ENCODE assay signal across 8 cellular contexts in the genomic region with DNA sequence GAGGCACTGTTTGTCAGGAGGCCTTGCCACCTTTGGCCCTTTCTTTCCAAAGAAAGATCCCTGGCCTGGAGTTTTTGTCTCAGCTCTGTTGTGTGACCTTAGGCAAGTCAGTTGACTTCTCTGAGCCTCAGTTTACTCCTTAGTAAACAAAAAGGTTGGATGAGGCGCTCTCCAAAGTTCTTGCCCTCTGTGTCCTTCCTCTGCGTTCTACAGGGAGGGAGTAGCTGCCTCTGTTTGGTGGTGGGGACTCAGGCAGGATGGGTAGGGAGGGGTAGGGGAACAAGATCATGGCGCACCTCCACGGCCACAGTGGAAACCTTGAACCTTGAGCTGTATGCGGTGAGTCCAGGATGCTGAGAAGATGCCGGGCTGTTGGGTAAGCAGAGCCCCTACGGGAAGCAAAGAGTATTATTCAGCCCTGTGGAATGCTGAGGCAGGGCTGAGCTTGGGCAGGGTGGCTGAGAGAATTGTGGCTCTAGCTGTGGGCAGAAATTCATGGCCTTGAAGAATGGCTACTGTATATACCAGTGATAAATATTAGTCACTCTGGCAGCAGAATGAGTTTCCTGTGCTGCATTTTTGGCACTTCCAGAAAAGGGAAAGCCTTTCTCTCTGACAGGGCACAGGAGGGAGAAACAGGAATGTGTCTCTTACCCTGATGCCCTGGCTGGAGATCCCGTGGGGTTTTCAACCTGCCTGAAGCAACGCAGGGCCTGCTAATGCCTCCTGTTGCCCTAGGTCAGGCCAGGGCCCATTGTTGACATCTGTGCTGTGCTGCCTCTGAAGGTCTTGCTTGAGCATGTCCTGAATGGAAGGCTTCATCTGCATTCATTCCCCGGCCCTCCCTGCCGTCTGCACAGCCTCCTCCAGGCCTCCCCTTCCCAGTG. TPM values are rescaled to one million over a fixed set of nuclear protein-coding genes. Genes with fewer than 3 reads are reported as not detected.
A peak's percentile ranks its signal among the peaks of the same experiment; 100 is the strongest.
DNase-seq lines count a peak whose midpoint lies in the region; TF ChIP-seq lines count a peak whose summit lies in the region.

No MANE protein-coding gene starts in this region.

- POLR2A ChIA-PET in CD4-positive, alpha-beta memory T cell (lab: Charles Lee; ENCODE audit: partially characterized antibody), result interaction anchor here (0.8 to 16.2 kb wide), 8 partner anchors 11 to 92 kb away, joined by 3 to 382 read pairs (median 52); a partner anchor contains a TSS

- H3K27ac ChIP-seq in CD4-positive, alpha-beta memory T cell (ENCODE audit: low read depth, low read length), result peak overlapping the region; percentile 75
- H3K27ac ChIP-seq in Peyer's patch, result peak overlapping the region; percentile 59 to 84 (median 78)
- H3K27ac ChIP-seq in esophagus squamous epithelium, result peak overlapping the region; percentile 90 to 96 (median 94)

- no peak overlapping the region for H3K4me3 ChIP-seq in CD4-positive, alpha-beta memory T cell (ENCODE audit: low read length in 2 of 2)
- H3K4me3 ChIP-seq in Peyer's patch (no peak overlapping the region), esophagus squamous epithelium (no peak overlapping the region)

- no peaks in the 10 kb centered on the region for H3K27me3 Mint-ChIP-seq in CD4-positive, alpha-beta memory T cell
- H3K27me3 Mint-ChIP-seq in osteocyte (ENCODE audit: unreplicated experiment), result no peaks in the 10 kb centered on the region

- CTCF ChIA-PET in CD4-positive, alpha-beta memory T cell (lab: Charles Lee; ENCODE audit: partially characterized antibody), result interaction anchor here (0.9 to 5.5 kb wide), 3 partner anchors 12 to 38 kb away, joined by 3 to 37 read pairs (median 4); no protein-coding TSS in a partner anchor

- H3K36me3 Mint-ChIP-seq in CD4-positive, alpha-beta memory T cell, result peaks cover 14 to 26% of the 10 kb centered on the region in 2 donors
- no peaks in the 10 kb centered on the region for H3K36me3 Mint-ChIP-seq in osteocyte (ENCODE audit: unreplicated experiment)

- DNase-seq in CD4-positive, alpha-beta memory T cell, result no peak
- DNase-seq in Peyer's patch, result peak in 1 of 3 donors; percentile 81
- DNase-seq in esophagus squamous epithelium (lab: John Stamatoyannopoulos, UW), result no peak
- no peak for DNase-seq in osteocyte (ENCODE audit: extremely low spot score, unreplicated experiment)
- no peak for DNase-seq in SK-N-DZ (ENCODE audit: low spot score)
- no peak for DNase-seq in KBM-7
- no peak for DNase-seq in stimulated activated CD4-positive, alpha-beta T cell treated with anti-CD3 and anti-CD28 coated beads, Interleukin-1b, Interleukin-23, amount 100 ng/mL, for 48 hours
- DNase-seq in activated CD4-positive, alpha-beta T cell treated with anti-CD3 and anti-CD28 coated beads, Interleukin-2, amount 50 U/mL, for 48 hours, result no peak

- peak overlapping the region in 6 of 8 donors; percentile 6 to 80 (median 39) for H3K4me3 Mint-ChIP-seq in CD4-positive, alpha-beta memory T cell
- no peak overlapping the region for H3K4me3 Mint-ChIP-seq in osteocyte (ENCODE audit: unreplicated experiment)

- TF ChIP-seq CTCF in Peyer's patch (IDR thresholded peaks at IDR 0.05) (peak in 3 of 6 experiments; percentile 31 to 32 (median 31)), esophagus squamous epithelium (IDR thresholded peaks at IDR 0.05) (peak in 2 of 6 experiments; percentile 21 to 30), osteocyte (IDR thresholded peaks at IDR 0.05) (no peak)

- intact Hi-C loops in CD4-positive, alpha-beta memory T cell (cut with micrococcal nuclease), result no loop called here
- intact Hi-C loops in esophagus squamous epithelium (cut with DNase I), result no loop called here

- no peaks in the 10 kb centered on the region for H3K36me3 ChIP-seq in CD4-positive, alpha-beta memory T cell (ENCODE audit: insufficient read depth, low read length)
- no peaks in the 10 kb centered on the region for H3K36me3 ChIP-seq in Peyer's patch
- no peaks in the 10 kb centered on the region for H3K36me3 ChIP-seq in esophagus squamous epithelium

- 26 to 41% methylated on average over 6 of the region's 11 CpGs for WGBS in esophagus squamous epithelium, 2 donors

- no peaks in the 10 kb centered on the region for H3K9me3 ChIP-seq in CD4-positive, alpha-beta memory T cell (ENCODE audit: control insufficient read depth in 1 of 2, low read length in 2 of 2)
- H3K9me3 ChIP-seq in Peyer's patch, result no peaks in the 10 kb centered on the region
- H3K9me3 ChIP-seq in esophagus squamous epithelium, result no peaks in the 10 kb centered on the region

- H3K4me1 ChIP-seq in CD4-positive, alpha-beta memory T cell (ENCODE audit: insufficient read depth, low read length), result peaks cover 98% of the 10 kb centered on the region
- H3K4me1 ChIP-seq in Peyer's patch (peaks cover 8 to 74% (median 41%) of the 10 kb centered on the region in 4 donors), esophagus squamous epithelium (peaks cover 86 to 100% (median 90%) of the 10 kb centered on the region in 3 donors)

- TF ChIP-seq POLR2A in Peyer's patch (IDR thresholded peaks at IDR 0.05) (no peak), esophagus squamous epithelium (IDR thresholded peaks at IDR 0.05) (no peak)

- no peaks in the 10 kb centered on the region for H3K27me3 ChIP-seq in CD4-positive, alpha-beta memory T cell (ENCODE audit: insufficient read depth, low read length)
- H3K27me3 ChIP-seq in Peyer's patch (no peaks in the 10 kb centered on the region), esophagus squamous epithelium (no peaks in the 10 kb centered on the region)

- in situ Hi-C loops in KBM-7 (cut with MboI; ENCODE audit: low pct_unique_long_range_greater_than_20kb, low sequenced_read_pairs), result no loop called here

- peaks cover 0 to 56% (median 12%) of the 10 kb centered on the region in 4 donors for H3K4me1 Mint-ChIP-seq in CD4-positive, alpha-beta memory T cell
- H3K4me1 Mint-ChIP-seq in osteocyte (ENCODE audit: unreplicated experiment), result peaks cover 66% of the 10 kb centered on the region

- H3K9me3 Mint-ChIP-seq in CD4-positive, alpha-beta memory T cell, result peaks cover 0 to 3% (median 0%) of the 10 kb centered on the region in 8 donors
- H3K9me3 Mint-ChIP-seq in osteocyte (ENCODE audit: unreplicated experiment), result no peaks in the 10 kb centered on the region

- peak overlapping the region in 5 of 7 donors; percentile 86 to 95 (median 91) for H3K27ac Mint-ChIP-seq in CD4-positive, alpha-beta memory T cell
- peak overlapping the region; percentile 89 for H3K27ac Mint-ChIP-seq in osteocyte (ENCODE audit: unreplicated experiment)

RNA-seq across cellular contexts. Expression of a gene that starts 39.9 kb away (rescaled TPM):
- total RNA-seq in CD4-positive, alpha-beta memory T cell, result 100 to 1,000 TPM; 189 to 197 TPM
- 10 to 100 TPM; 14.6 to 31.9 TPM for polyA plus RNA-seq in CD4-positive, alpha-beta memory T cell
- total RNA-seq in Peyer's patch, result 10 to 100 TPM; 43.7 to 80.0 (median 60.2) TPM
- 100 to 1,000 TPM in 2 of 4 donors, 10 to 100 TPM in 2; 70.8 to 134 (median 105) TPM for total RNA-seq in esophagus squamous epithelium
- total RNA-seq in osteocyte, result 35.8 and 39.7 TPM in 2 replicates
- 9.6 and 9.9 TPM in 2 replicates for polyA plus RNA-seq in SK-N-DZ (2014; cell fraction: cytosol; rRNA removed)
- 9.2 and 14.6 TPM in 2 replicates for polyA plus RNA-seq in SK-N-DZ (2014; cell fraction: nucleus; rRNA removed)
